1 cellular context compared by ENCODE assay signal in genomic region chr1:244664353-244664752, GRCh38.
TF ChIP-seq lines count a peak whose summit lies in the region.

No MANE protein-coding gene starts in this region.

TF ChIP-seq in HEK293, 187 proteins besides CTCF, POLR2A, EP300 and RAD21 (continued from another document and continues in another):
- peak; percentile 51 for TF ChIP-seq ZBTB17 (tag by site-specific recombination; IDR thresholded peaks at IDR 0.05)
- TF ChIP-seq ZNF529 (tag by site-specific recombination; IDR thresholded peaks at IDR 0.05; ENCODE audit: insufficient replicate concordance) = no peak
- TF ChIP-seq, protein P1, sequence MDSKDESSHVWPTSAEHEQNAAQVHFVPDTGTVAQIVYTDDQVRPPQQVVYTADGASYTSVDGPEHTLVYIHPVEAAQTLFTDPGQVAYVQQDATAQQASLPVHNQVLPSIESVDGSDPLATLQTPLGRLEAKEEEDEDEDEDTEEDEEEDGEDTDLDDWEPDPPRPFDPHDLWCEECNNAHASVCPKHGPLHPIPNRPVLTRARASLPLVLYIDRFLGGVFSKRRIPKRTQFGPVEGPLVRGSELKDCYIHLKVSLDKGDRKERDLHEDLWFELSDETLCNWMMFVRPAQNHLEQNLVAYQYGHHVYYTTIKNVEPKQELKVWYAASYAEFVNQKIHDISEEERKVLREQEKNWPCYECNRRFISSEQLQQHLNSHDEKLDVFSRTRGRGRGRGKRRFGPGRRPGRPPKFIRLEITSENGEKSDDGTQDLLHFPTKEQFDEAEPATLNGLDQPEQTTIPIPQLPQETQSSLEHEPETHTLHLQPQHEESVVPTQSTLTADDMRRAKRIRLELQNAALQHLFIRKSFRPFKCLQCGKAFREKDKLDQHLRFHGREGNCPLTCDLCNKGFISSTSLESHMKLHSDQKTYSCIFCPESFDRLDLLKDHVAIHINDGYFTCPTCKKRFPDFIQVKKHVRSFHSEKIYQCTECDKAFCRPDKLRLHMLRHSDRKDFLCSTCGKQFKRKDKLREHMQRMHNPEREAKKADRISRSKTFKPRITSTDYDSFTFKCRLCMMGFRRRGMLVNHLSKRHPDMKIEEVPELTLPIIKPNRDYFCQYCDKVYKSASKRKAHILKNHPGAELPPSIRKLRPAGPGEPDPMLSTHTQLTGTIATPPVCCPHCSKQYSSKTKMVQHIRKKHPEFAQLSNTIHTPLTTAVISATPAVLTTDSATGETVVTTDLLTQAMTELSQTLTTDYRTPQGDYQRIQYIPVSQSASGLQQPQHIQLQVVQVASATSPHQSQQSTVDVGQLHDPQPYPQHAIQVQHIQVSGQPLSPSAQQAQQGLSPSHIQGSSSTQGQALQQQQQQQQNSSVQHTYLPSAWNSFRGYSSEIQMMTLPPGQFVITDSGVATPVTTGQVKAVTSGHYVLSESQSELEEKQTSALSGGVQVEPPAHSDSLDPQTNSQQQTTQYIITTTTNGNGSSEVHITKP (tag by site-specific recombination; IDR thresholded peaks at IDR 0.05) = peak; percentile 23; the same call in 1 of the 2 replicates
- TF ChIP-seq WT1 (tag by site-specific recombination; IDR thresholded peaks at IDR 0.05) = peak; percentile 68
- no peak for TF ChIP-seq ZNF350 (tag by site-specific recombination; IDR thresholded peaks at IDR 0.05)
- TF ChIP-seq INSM2 (tag by site-specific recombination; IDR thresholded peaks at IDR 0.05) = no peak
- TF ChIP-seq ZNF549 (tag by site-specific recombination; IDR thresholded peaks at IDR 0.05) = no peak
- TF ChIP-seq ZXDB (tag by site-specific recombination; IDR thresholded peaks at IDR 0.05) = peak; percentile 51; the same call in 1 of the 2 replicates
- TF ChIP-seq ZFP41 (tag by site-specific recombination; IDR thresholded peaks at IDR 0.05; ENCODE audit: borderline replicate concordance) = no peak
- TF ChIP-seq GLIS2 (tag by site-specific recombination; IDR thresholded peaks at IDR 0.05) = no peak
- TF ChIP-seq ZNF211 (tag by site-specific recombination; IDR thresholded peaks at IDR 0.05; ENCODE audit: low read depth) = no peak
- TF ChIP-seq ZNF701 (tag by site-specific recombination; IDR thresholded peaks at IDR 0.05) = no peak
- no peak for TF ChIP-seq ZBTB44 (tag by site-specific recombination; IDR thresholded peaks at IDR 0.05)
- no peak for TF ChIP-seq ZNF138 (tag by site-specific recombination; IDR thresholded peaks at IDR 0.05; ENCODE audit: borderline replicate concordance)
- no peak for TF ChIP-seq ZNF837 (tag by site-specific recombination; IDR thresholded peaks at IDR 0.05)
- TF ChIP-seq ZNF518A (tag by site-specific recombination; conservative IDR thresholded peaks at IDR 0.05; ENCODE audit: low read depth) = no peak
- no peak for TF ChIP-seq KLF9 (tag by site-specific recombination; IDR thresholded peaks at IDR 0.05; ENCODE audit: low read depth)
- TF ChIP-seq KLF1 (tag by site-specific recombination; IDR thresholded peaks at IDR 0.05) = peak; percentile 76
- TF ChIP-seq MZF1 (tag by site-specific recombination; IDR thresholded peaks at IDR 0.05; ENCODE audit: borderline replicate concordance) = peak; percentile 49; the same call in 1 of the 2 replicates
- TF ChIP-seq ZNF596 (tag by site-specific recombination; IDR thresholded peaks at IDR 0.05) = no peak
- no peak for TF ChIP-seq ZBTB1 (tag by site-specific recombination; IDR thresholded peaks at IDR 0.05)
- TF ChIP-seq SP2 (tag by site-specific recombination; IDR thresholded peaks at IDR 0.05) = no peak
- TF ChIP-seq SETDB1 (IDR thresholded peaks at IDR 0.05; ENCODE audit: insufficient read length, low read length) = no peak
- peak; percentile 90 for TF ChIP-seq ZFHX2 (tag by site-specific recombination; conservative IDR thresholded peaks at IDR 0.05)
- TF ChIP-seq ZBTB26 (tag by site-specific recombination; optimal IDR thresholded peaks at IDR 0.05) = no peak
- TF ChIP-seq ZNF585B (tag by site-specific recombination; IDR thresholded peaks at IDR 0.05) = no peak
- TF ChIP-seq ZNF140 (tag by site-specific recombination; IDR thresholded peaks at IDR 0.05) = no peak
- no peak for TF ChIP-seq ZNF48 (tag by site-specific recombination; IDR thresholded peaks at IDR 0.05)
- TF ChIP-seq ZBTB10 (tag by site-specific recombination; IDR thresholded peaks at IDR 0.05) = no peak
- no peak for TF ChIP-seq ELK4 (IDR thresholded peaks at IDR 0.05; ENCODE audit: borderline replicate concordance, low read depth, low read length)
- no peak for TF ChIP-seq ZNF830 (tag by site-specific recombination; IDR thresholded peaks at IDR 0.05; ENCODE audit: low read depth)
- no peak for TF ChIP-seq ZNF670 (tag by site-specific recombination; IDR thresholded peaks at IDR 0.05; ENCODE audit: low read depth)
- TF ChIP-seq ZNF571 (tag by site-specific recombination; IDR thresholded peaks at IDR 0.05) = no peak
- no peak for TF ChIP-seq BCL11B (tag by site-specific recombination; IDR thresholded peaks at IDR 0.05; ENCODE audit: low read depth)
- TF ChIP-seq ZNF2 (tag by site-specific recombination; IDR thresholded peaks at IDR 0.05) = no peak
- TF ChIP-seq ZBTB7A (tag by site-specific recombination; IDR thresholded peaks at IDR 0.05; ENCODE audit: low read depth) = no peak
- TF ChIP-seq ZNF654 (tag by site-specific recombination; IDR thresholded peaks at IDR 0.05; ENCODE audit: low read depth) = no peak
- TF ChIP-seq, protein P2, sequence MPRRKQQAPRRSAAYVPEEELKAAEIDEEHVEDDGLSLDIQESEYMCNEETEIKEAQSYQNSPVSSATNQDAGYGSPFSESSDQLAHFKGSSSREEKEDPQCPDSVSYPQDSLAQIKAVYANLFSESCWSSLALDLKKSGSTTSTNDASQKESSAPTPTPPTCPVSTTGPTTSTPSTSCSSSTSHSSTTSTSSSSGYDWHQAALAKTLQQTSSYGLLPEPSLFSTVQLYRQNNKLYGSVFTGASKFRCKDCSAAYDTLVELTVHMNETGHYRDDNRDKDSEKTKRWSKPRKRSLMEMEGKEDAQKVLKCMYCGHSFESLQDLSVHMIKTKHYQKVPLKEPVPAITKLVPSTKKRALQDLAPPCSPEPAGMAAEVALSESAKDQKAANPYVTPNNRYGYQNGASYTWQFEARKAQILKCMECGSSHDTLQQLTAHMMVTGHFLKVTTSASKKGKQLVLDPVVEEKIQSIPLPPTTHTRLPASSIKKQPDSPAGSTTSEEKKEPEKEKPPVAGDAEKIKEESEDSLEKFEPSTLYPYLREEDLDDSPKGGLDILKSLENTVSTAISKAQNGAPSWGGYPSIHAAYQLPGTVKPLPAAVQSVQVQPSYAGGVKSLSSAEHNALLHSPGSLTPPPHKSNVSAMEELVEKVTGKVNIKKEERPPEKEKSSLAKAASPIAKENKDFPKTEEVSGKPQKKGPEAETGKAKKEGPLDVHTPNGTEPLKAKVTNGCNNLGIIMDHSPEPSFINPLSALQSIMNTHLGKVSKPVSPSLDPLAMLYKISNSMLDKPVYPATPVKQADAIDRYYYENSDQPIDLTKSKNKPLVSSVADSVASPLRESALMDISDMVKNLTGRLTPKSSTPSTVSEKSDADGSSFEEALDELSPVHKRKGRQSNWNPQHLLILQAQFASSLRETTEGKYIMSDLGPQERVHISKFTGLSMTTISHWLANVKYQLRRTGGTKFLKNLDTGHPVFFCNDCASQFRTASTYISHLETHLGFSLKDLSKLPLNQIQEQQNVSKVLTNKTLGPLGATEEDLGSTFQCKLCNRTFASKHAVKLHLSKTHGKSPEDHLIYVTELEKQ (tag by site-specific recombination; IDR thresholded peaks at IDR 0.05; ENCODE audit: borderline replicate concordance) = no peak
- peak; percentile 36; the same call in 1 of the 2 replicates for TF ChIP-seq ZNF629 (tag by site-specific recombination; IDR thresholded peaks at IDR 0.05)
- no peak for TF ChIP-seq ZNF184 (tag by site-specific recombination; IDR thresholded peaks at IDR 0.05)
- no peak for TF ChIP-seq ZNF169 (tag by site-specific recombination; IDR thresholded peaks at IDR 0.05)
- TF ChIP-seq ZNF473 (tag by site-specific recombination; IDR thresholded peaks at IDR 0.05) = no peak
- TF ChIP-seq ZNF514 (tag by site-specific recombination; IDR thresholded peaks at IDR 0.05) = no peak
